11 cellular contexts compared by ENCODE assay signal in genomic region chr14:70823281-70823680, GRCh38. TPM values are rescaled to one million over a fixed set of nuclear protein-coding genes. Genes with fewer than 3 reads are reported as not detected.
DNase-seq lines count a peak whose midpoint lies in the region; ATAC-seq and TF ChIP-seq lines count a peak whose summit lies in the region.
"Had no signal": no experiment of that assay in that cellular context is flagged by ENCODE, and none has a peak within 500 bp of the region (broad histone marks: within the 10 kb centered on the region; RNA-seq: fewer than 3 reads in every experiment).

No MANE protein-coding gene starts in this region.

- H3K27me3 ChIP-seq in BLaER1 treated with 17β-estradiol and CSF1 and Interleukin-3, amounts not matched to agents 10 nM and 100 nM, result peaks cover 16 to 43% (median 29%) of the 10 kb centered on the region in 11 experiments
- peaks cover 23% of the 10 kb centered on the region for H3K27me3 ChIP-seq in H7 (ENCODE audit: control insufficient read depth, insufficient read depth, low read length)

- H3K9ac ChIP-seq in BLaER1 treated with 17β-estradiol and CSF1 and Interleukin-3, amounts not matched to agents 10 nM and 100 nM, result 0 out of 22 replicates have a peak overlapping the region, but pooled peaks of 1 of the 11 experiments have one; percentile 7

- H3K4me1 Mint-ChIP-seq in activated naive CD8-positive, alpha-beta T cell treated with anti-CD3 and anti-CD28 coated beads, Interleukin-2, amount 10 ng/mL, durations not matched to agents 7 days and 5 days, result peaks cover 18% of the 10 kb centered on the region
- peaks cover 6 to 14% of the 10 kb centered on the region in 2 donors for H3K4me1 Mint-ChIP-seq in natural killer cell

- no peaks in the 10 kb centered on the region for H3K9me3 Mint-ChIP-seq in activated naive CD8-positive, alpha-beta T cell treated with anti-CD3 and anti-CD28 coated beads, Interleukin-2, amount 10 ng/mL, durations not matched to agents 7 days and 5 days
- H3K9me3 Mint-ChIP-seq in natural killer cell, result no peaks in the 10 kb centered on the region

- H3K4me3 Mint-ChIP-seq in activated naive CD8-positive, alpha-beta T cell treated with anti-CD3 and anti-CD28 coated beads, Interleukin-2, amount 10 ng/mL, durations not matched to agents 7 days and 5 days, result peak overlapping the region; percentile 92
- H3K4me3 Mint-ChIP-seq in natural killer cell, result peak overlapping the region; percentile 91

- peaks cover 0 to 14% (median 7%) of the 10 kb centered on the region in 10 experiments; a peak in 17 of 20 replicates for H3K4me1 ChIP-seq in BLaER1 treated with 17β-estradiol and CSF1 and Interleukin-3, amounts not matched to agents 10 nM and 100 nM

- H3K27ac ChIP-seq in BLaER1 treated with 17β-estradiol and CSF1 and Interleukin-3, amounts not matched to agents 10 nM and 100 nM, result no peak overlapping the region

- no peaks in the 10 kb centered on the region for H3K9me3 ChIP-seq in BLaER1 treated with 17β-estradiol and CSF1 and Interleukin-3, amounts not matched to agents 10 nM and 100 nM (replicated peaks in 1 of 11)
- H3K9me3 ChIP-seq: heart left ventricle had no signal

- H3K36me3 Mint-ChIP-seq in activated naive CD8-positive, alpha-beta T cell treated with anti-CD3 and anti-CD28 coated beads, Interleukin-2, amount 10 ng/mL, durations not matched to agents 7 days and 5 days, result peaks cover 3% of the 10 kb centered on the region
- H3K36me3 Mint-ChIP-seq in natural killer cell, result no peaks in the 10 kb centered on the region

- no peaks in the 10 kb centered on the region for H3K36me3 ChIP-seq in BLaER1 treated with 17β-estradiol and CSF1 and Interleukin-3, amounts not matched to agents 10 nM and 100 nM
- no peaks in the 10 kb centered on the region for H3K36me3 ChIP-seq in H7 (replicated peaks; ENCODE audit: control insufficient read depth, insufficient read depth, low read length)
- H3K36me3 ChIP-seq: heart left ventricle had no signal

- DNase-seq in H7, result no peak
- DNase-seq in activated naive CD8-positive, alpha-beta T cell treated with anti-CD3 and anti-CD28 coated beads, Interleukin-2, amount 10 ng/mL, durations not matched to agents 7 days and 5 days, result no peak
- no peak for DNase-seq in natural killer cell
- no peak for DNase-seq in NCI-H748 treated with DMSO at 0.1 percent for 48 hours (lab: John Stamatoyannopoulos, UW)
- no peak for DNase-seq in GM20000 (ENCODE audit: low spot score)
- DNase-seq in activated CD8-positive, alpha-beta memory T cell treated with anti-CD3 and anti-CD28 coated beads for 24 hours, result no peak
- DNase-seq in left ventricle myocardium superior, result no peak
- DNase-seq: effector memory CD4-positive, alpha-beta T cell; NCI-H226 had no signal

- peaks cover 0 to 8% (median 0%) of the 10 kb centered on the region in 11 experiments; a peak in 1 of 22 replicates for H4K20me1 ChIP-seq in BLaER1 treated with 17β-estradiol and CSF1 and Interleukin-3, amounts not matched to agents 10 nM and 100 nM

- no peak for ATAC-seq in activated naive CD8-positive, alpha-beta T cell treated with anti-CD3 and anti-CD28 coated beads, Interleukin-2, amount 10 ng/mL, durations not matched to agents 7 days and 5 days (ENCODE audit: low read depth)
- ATAC-seq in natural killer cell (no peak), left ventricle myocardium superior (no peak)

- POLR2A ChIA-PET in activated naive CD8-positive, alpha-beta T cell treated with anti-CD3 and anti-CD28 coated beads, Interleukin-2, amount 10 ng/mL, durations not matched to agents 7 days and 5 days (lab: Charles Lee), result interaction anchor here (0.7 kb wide), 1 partner anchor 174 kb away, joined by 3 read pairs; no protein-coding TSS in a partner anchor

- H3K4me2 ChIP-seq in BLaER1 treated with 17β-estradiol and CSF1 and Interleukin-3, amounts not matched to agents 10 nM and 100 nM, result peak overlapping the region; percentile 93 to 100 (median 97); a peak in 21 of 22 replicates

- intact Hi-C loops in natural killer cell (cut with micrococcal nuclease) (loop anchor here (5.0 kb wide), 1 partner anchor 64 kb away; no protein-coding TSS in a partner anchor), left ventricle myocardium superior (cut with micrococcal nuclease) (no loop called here)

- H3K27me3 Mint-ChIP-seq in activated naive CD8-positive, alpha-beta T cell treated with anti-CD3 and anti-CD28 coated beads, Interleukin-2, amount 10 ng/mL, durations not matched to agents 7 days and 5 days, result peaks cover 20% of the 10 kb centered on the region
- peaks cover 17 to 29% of the 10 kb centered on the region in 2 donors for H3K27me3 Mint-ChIP-seq in natural killer cell (ENCODE audit: low read depth in 2 of 2)

- TF ChIP-seq CTCF in natural killer cell (IDR thresholded peaks at IDR 0.05) (no peak), GM20000 (IDR thresholded peaks at IDR 0.05; ENCODE audit: extremely low read depth, missing control alignments) (no peak)

- H3K4me3 ChIP-seq in BLaER1 treated with 17β-estradiol and CSF1 and Interleukin-3, amounts not matched to agents 10 nM and 100 nM, result peak overlapping the region in 1 of 10 experiments; percentile 65; a peak in 3 of 20 replicates
- peak overlapping the region; percentile 96 for H3K4me3 ChIP-seq in H7 (ENCODE audit: insufficient read depth, low read depth, low read length)

- peak overlapping the region; percentile 77 for H3K27ac Mint-ChIP-seq in activated naive CD8-positive, alpha-beta T cell treated with anti-CD3 and anti-CD28 coated beads, Interleukin-2, amount 10 ng/mL, durations not matched to agents 7 days and 5 days
- no peak overlapping the region for H3K27ac Mint-ChIP-seq in natural killer cell

RNA-seq across cellular contexts. Expression of gene MAP3K9, which starts 14.0 kb away (rescaled TPM):
- 12.6 TPM in 2 replicates for total RNA-seq in H7 (2014; rRNA removed; shearing (Covaris generic))
- 1 to 10 TPM; 8.2 to 8.9 TPM for total RNA-seq in activated naive CD8-positive, alpha-beta T cell treated with anti-CD3 and anti-CD28 coated beads, Interleukin-2, amount 10 ng/mL, durations not matched to agents 7 days and 5 days
- total RNA-seq in natural killer cell (1 to 10 TPM; 3.6 to 7.9 (median 3.8) TPM), left ventricle myocardium superior (1.6 TPM)
